8 cellular contexts compared by ENCODE assay signal in genomic region chr18:77055429-77056310, GRCh38.
A peak's percentile ranks its signal among the peaks of the same experiment; 100 is the strongest.
DNase-seq lines count a peak whose midpoint lies in the region; ATAC-seq, FAIRE-seq and TF ChIP-seq lines count a peak whose summit lies in the region.

No MANE protein-coding gene starts in this region.

- POLR2A ChIA-PET in A549 (lab: Yijun Ruan, JAX) = interaction anchor here (0.7 to 1.3 kb wide), 2 partner anchors 10 to 43 kb away, joined by 3 to 4 read pairs; no protein-coding TSS in a partner anchor
- POLR2A ChIA-PET in GM12878 (lab: Charles Lee) = interaction anchor here (2.1 kb wide), 1 partner anchor 68 kb away, joined by 9 read pairs; no protein-coding TSS in a partner anchor

- in situ Hi-C loops in GM12878 (cut with MboI) = no loop called here

- BruUV-seq in GM12878 (replicated peaks; lab: Mats Ljungman, UMichigan) = no TSS peak

- 87% methylated on average over 6 of the region's 16 CpGs for WGBS in A549 (ENCODE audit: missing lambda C conversion rate)
- 8% methylated on average over 16 of the region's 16 CpGs for WGBS in GM12878 (ENCODE audit: insufficient coverage, insufficient replicate concordance, low lambda C conversion rate, missing lambda C conversion rate)

- no peak for TF ChIP-seq CTCF in A549 (IDR thresholded peaks at IDR 0.05)
- TF ChIP-seq CTCF in GM12878 (IDR thresholded peaks at IDR 0.05 in 2 of 3, conservative IDR thresholded peaks at IDR 0.05 in 1 of 3; ENCODE audit: control insufficient read depth in 2 of 3, extremely low read depth in 1 of 3, insufficient read depth in 1 of 3, low read depth in 3 of 3, low read length in 3 of 3) = no peak
- TF ChIP-seq CTCF in foreskin keratinocyte (conservative IDR thresholded peaks at IDR 0.05) = no peak

- intact Hi-C loops in GM12878 (cut with micrococcal nuclease; ENCODE audit: unreplicated experiment) = loop anchor here (2.0 to 5.0 kb wide), 3 partner anchors 55 to 233 kb away; partner anchors contain the start of gene ZNF236

- TF ChIP-seq POLR2A in A549 (IDR thresholded peaks at IDR 0.05; ENCODE audit: low read length) (no peak), GM12878 (IDR thresholded peaks at IDR 0.05; ENCODE audit: low read depth, low read length) (no peak; the same call in 1 of the 2 replicates)

- H4K20me1 ChIP-seq in GM12878 (ENCODE audit: control insufficient read depth, insufficient read depth) = no peaks in the 10 kb centered on the region

- CTCF ChIA-PET in A549 (lab: Yijun Ruan, JAX) = interaction anchor here (0.7 to 1.6 kb wide), 10 partner anchors 8 to 254 kb away, joined by 3 to 8 read pairs (median 4); no protein-coding TSS in a partner anchor
- CTCF ChIA-PET in GM12878 (lab: Yijun Ruan, JAX) = interaction anchor here (0.5 to 4.9 kb wide), 22 partner anchors 8 to 252 kb away, joined by 3 to 57 read pairs (median 5); partner anchors contain the start of gene MBP

- RAD21 ChIA-PET in GM12878 (lab: Charles Lee; ENCODE audit: unreplicated experiment) = interaction anchor here (0.5 to 3.0 kb wide), 9 partner anchors 8 to 156 kb away, joined by 3 to 15 read pairs (median 3); no protein-coding TSS in a partner anchor

- no peak overlapping the region for H2AFZ ChIP-seq in GM12878 (ENCODE audit: control insufficient read depth, low read depth, low read length)

- TF ChIP-seq RAD21 in A549 (conservative IDR thresholded peaks at IDR 0.05 in 1 of 2, IDR thresholded peaks at IDR 0.05 in 1 of 2) = no peak
- TF ChIP-seq RAD21 in GM12878 (IDR thresholded peaks at IDR 0.05; ENCODE audit: insufficient read depth, low read depth, low read length) = no peak

- FAIRE-seq in A549 (lab: Jason Lieb, UNC) = no peak
- no peak for FAIRE-seq in GM12878 (lab: Jason Lieb, UNC)

- H3K27ac ChIP-seq in A549 (peak overlapping the region; percentile 80 to 89), GM12878 (ENCODE audit: control insufficient read depth, insufficient read depth) (peak overlapping the region; percentile 88), mucosa of rectum (ENCODE audit: low read depth in 2 of 2, low read length in 2 of 2) (peak overlapping the region; percentile 38 to 83), foreskin keratinocyte (no peak overlapping the region)

- DNase-seq in A549 (ENCODE audit: low read depth in 1 of 2, low spot score in 1 of 2) (no peak), GM12878 (ENCODE audit: low read depth, low spot score) (no peak), foreskin keratinocyte (no peak), NCI-H526 (lab: John Stamatoyannopoulos, UW) (no peak)

- SMC1A ChIA-PET in GM12878 (lab: Charles Lee; ENCODE audit: uncharacterized antibody, unreplicated experiment) = interaction anchor here (0.6 to 4.0 kb wide), 11 partner anchors 7 to 156 kb away, joined by 3 to 23 read pairs (median 4); no protein-coding TSS in a partner anchor

- peaks cover 20 to 26% of the 10 kb centered on the region in 2 experiments; a peak in 3 of 4 replicates for H3K36me3 ChIP-seq in GM12878 (ENCODE audit: control insufficient read depth in 2 of 2, insufficient read depth in 2 of 2, low read length in 1 of 2)
- peaks cover 0 to 2% of the 10 kb centered on the region in 2 donors for H3K36me3 ChIP-seq in mucosa of rectum (ENCODE audit: control insufficient read depth in 2 of 2, insufficient read depth in 2 of 2, low read length in 2 of 2)

- TF ChIP-seq EP300 in A549 (IDR thresholded peaks at IDR 0.05) (no peak), GM12878 (IDR thresholded peaks at IDR 0.05; ENCODE audit: borderline replicate concordance in 1 of 2, control insufficient read depth in 1 of 2, low read depth in 2 of 2, low read length in 2 of 2) (no peak)

- peaks cover 34% of the 10 kb centered on the region for H3K4me1 ChIP-seq in A549
- H3K4me1 ChIP-seq in GM12878 (ENCODE audit: control insufficient read depth, insufficient read depth, low read length) = peaks cover 49% of the 10 kb centered on the region
- H3K4me1 ChIP-seq in mucosa of rectum (ENCODE audit: control insufficient read depth in 2 of 2, insufficient read depth in 2 of 2, low read length in 2 of 2) = peaks cover 37 to 48% of the 10 kb centered on the region in 2 donors
- peaks cover 2% of the 10 kb centered on the region for H3K4me1 ChIP-seq in foreskin keratinocyte

- H3K9ac ChIP-seq in GM12878 (ENCODE audit: control insufficient read depth, insufficient read depth, low read length) (peak overlapping the region; percentile 40), mucosa of rectum (ENCODE audit: low read depth in 1 of 2, low read length in 2 of 2) (peak overlapping the region in 1 of 2 donors; percentile 65)

- ATAC-seq in A549 = no peak
- peak; percentile 17 for ATAC-seq in HG02885 (IDR thresholded peaks at IDR 0.05; ENCODE audit: poor library complexity, unreplicated experiment)
- peak; percentile 58 for ATAC-seq in GM12878
- no peak for ATAC-seq in foreskin keratinocyte
- ATAC-seq in HG03378 (IDR thresholded peaks at IDR 0.05; ENCODE audit: unreplicated experiment) = no peak
- ATAC-seq in HG03045 (IDR thresholded peaks at IDR 0.05; ENCODE audit: unreplicated experiment) = no peak

- no peak overlapping the region for H3K4me3 ChIP-seq in A549
- peak overlapping the region; percentile 4 for H3K4me3 ChIP-seq in GM12878
- H3K4me3 ChIP-seq in mucosa of rectum (ENCODE audit: low read length in 2 of 2) = no peak overlapping the region

- H3K9me3 ChIP-seq in A549 = no peaks in the 10 kb centered on the region
- no peaks in the 10 kb centered on the region for H3K9me3 ChIP-seq in GM12878 (replicated peaks; ENCODE audit: control insufficient read depth, insufficient read depth, low read length)
- no peaks in the 10 kb centered on the region for H3K9me3 ChIP-seq in mucosa of rectum (ENCODE audit: control insufficient read depth in 2 of 2, low read length in 2 of 2)

- H3K79me2 ChIP-seq in GM12878 (ENCODE audit: control insufficient read depth, insufficient read depth, low read length) = peaks cover 33% of the 10 kb centered on the region

- H3K27me3 ChIP-seq in GM12878 (replicated peaks in 1 of 2; ENCODE audit: control insufficient read depth in 2 of 2, insufficient read depth in 2 of 2, low read length in 1 of 2) (no peaks in the 10 kb centered on the region), mucosa of rectum (ENCODE audit: control insufficient read depth in 2 of 2, insufficient read depth in 2 of 2, low read length in 2 of 2) (no peaks in the 10 kb centered on the region), foreskin keratinocyte (no peaks in the 10 kb centered on the region)

- H3K4me2 ChIP-seq in A549 = peak overlapping the region; percentile 60
- peak overlapping the region; percentile 93 for H3K4me2 ChIP-seq in GM12878 (ENCODE audit: control insufficient read depth, insufficient read depth)

TF ChIP-seq in A549, 52 proteins besides CTCF, POLR2A, EP300 and RAD21:
- no peak for TF ChIP-seq CHD4 (IDR thresholded peaks at IDR 0.05; ENCODE audit: borderline replicate concordance)
- no peak for TF ChIP-seq NPAS2 (CRISPR knock-in tag; IDR thresholded peaks at IDR 0.05; ENCODE audit: borderline replicate concordance)
- TF ChIP-seq PHF8 (IDR thresholded peaks at IDR 0.05; ENCODE audit: borderline replicate concordance, low read depth) = no peak
- TF ChIP-seq RCOR1 (IDR thresholded peaks at IDR 0.05; ENCODE audit: low read depth, low read length) = no peak
- TF ChIP-seq GATA3 (IDR thresholded peaks at IDR 0.05; ENCODE audit: borderline replicate concordance) = no peak
- TF ChIP-seq FOSL2 (IDR thresholded peaks at IDR 0.05) = no peak
- TF ChIP-seq FOSL2 (CRISPR knock-in tag; IDR thresholded peaks at IDR 0.05) = no peak
- TF ChIP-seq HOXA7 (CRISPR knock-in tag; IDR thresholded peaks at IDR 0.05) = no peak
- no peak for TF ChIP-seq PBX3 (IDR thresholded peaks at IDR 0.05)
- TF ChIP-seq ZNF302 (CRISPR knock-in tag; IDR thresholded peaks at IDR 0.05) = no peak
- no peak for TF ChIP-seq CBX2 (IDR thresholded peaks at IDR 0.05; ENCODE audit: borderline replicate concordance, low read depth)
- TF ChIP-seq TP53 (CRISPR knock-in tag; IDR thresholded peaks at IDR 0.05) = no peak
- no peak for TF ChIP-seq BHLHE40 (IDR thresholded peaks at IDR 0.05; ENCODE audit: low read depth, low read length)

TF ChIP-seq in GM12878, 131 proteins besides CTCF, POLR2A, EP300 and RAD21 (continues in another document):
- TF ChIP-seq DPF2 (IDR thresholded peaks at IDR 0.05) = no peak
- TF ChIP-seq TBL1XR1 (IDR thresholded peaks at IDR 0.05; ENCODE audit: low read depth, low read length) = no peak
- 0 out of 2 replicates have a peak, but pooled peaks have one; percentile 11 for TF ChIP-seq RUNX3 (IDR thresholded peaks at IDR 0.05; ENCODE audit: low read length)
- TF ChIP-seq BACH1 (IDR thresholded peaks at IDR 0.05; ENCODE audit: borderline replicate concordance) = no peak
- no peak for TF ChIP-seq ZNF687 (IDR thresholded peaks at IDR 0.05)
- TF ChIP-seq CBX3 (IDR thresholded peaks at IDR 0.05; ENCODE audit: borderline replicate concordance, low read depth) = no peak
- 0 out of 4 replicates have a peak, but pooled peaks of 1 of the 2 experiments have one; percentile 36 for TF ChIP-seq BHLHE40 (IDR thresholded peaks at IDR 0.05; ENCODE audit: borderline replicate concordance in 1 of 2, low read depth in 2 of 2, low read length in 1 of 2)
- peak; percentile 61; the same call in 1 of the 2 replicates for TF ChIP-seq GATAD2B (conservative IDR thresholded peaks at IDR 0.05; ENCODE audit: low read depth)

Comparison
In these comparisons a context has a peak if more than half of its experiments do, and no peak if none do; other contexts are left out.
1. ATAC-seq: peak in HG02885 (single experiment) and GM12878 (single experiment); none in A549 (0 of 2), foreskin keratinocyte (single experiment), HG03378 (single experiment) and HG03045 (single experiment).